ENCODE assay signal across 1 cellular context in genomic region chr4:68430337-68430736, GRCh38.
TF ChIP-seq lines count a peak whose summit lies in the region.

No MANE protein-coding gene starts in this region.

TF ChIP-seq in H1, 55 proteins besides CTCF, POLR2A, EP300 and RAD21:
- no peak for TF ChIP-seq E2F6 (IDR thresholded peaks at IDR 0.05)
- no peak for TF ChIP-seq JUN (IDR thresholded peaks at IDR 0.05; ENCODE audit: low read depth, low read length)
- no peak for TF ChIP-seq SIX5 (IDR thresholded peaks at IDR 0.05; ENCODE audit: low read depth, low read length)
- TF ChIP-seq NANOG (IDR thresholded peaks at IDR 0.05; ENCODE audit: insufficient read depth, low read depth, low read length, poor library complexity, severe bottlenecking) = no peak
- TF ChIP-seq RXRA (IDR thresholded peaks at IDR 0.05; ENCODE audit: insufficient read depth, low read depth, low read length) = no peak
- no peak for TF ChIP-seq KDM5A (IDR thresholded peaks at IDR 0.05; ENCODE audit: low read length)
- no peak for TF ChIP-seq BRCA1 (IDR thresholded peaks at IDR 0.05; ENCODE audit: low read depth, low read length)
- no peak for TF ChIP-seq GABPA (IDR thresholded peaks at IDR 0.05; ENCODE audit: borderline replicate concordance, insufficient read depth, low read length)
